ENCODE assay signal across 8 cellular contexts in genomic region chr14:70808402-70809237, GRCh38. TPM values are rescaled to one million over a fixed set of nuclear protein-coding genes. Genes with fewer than 3 reads are reported as not detected.
A peak's percentile ranks its signal among the peaks of the same experiment; 100 is the strongest.
DNase-seq lines count a peak whose midpoint lies in the region; ATAC-seq and TF ChIP-seq lines count a peak whose summit lies in the region.

No MANE protein-coding gene starts in this region.

- H3K36me3 Mint-ChIP-seq in effector memory CD8-positive, alpha-beta T cell (ENCODE audit: insufficient read depth), result peaks cover 12% of the 10 kb centered on the region
- H3K36me3 Mint-ChIP-seq in naive thymus-derived CD8-positive, alpha-beta T cell, result no peaks in the 10 kb centered on the region

- TF ChIP-seq EP300 in transverse colon (IDR thresholded peaks at IDR 0.05; ENCODE audit: low read depth), result no peak

- H3K4me3 ChIP-seq in DOHH2 (ENCODE audit: low read length), result peak overlapping the region; percentile 74
- H3K4me3 ChIP-seq in transverse colon, result peak overlapping the region; percentile 52 to 86 (median 83)

- peak; percentile 18 for TF ChIP-seq POLR2A in transverse colon (IDR thresholded peaks at IDR 0.05)

- H3K27ac ChIP-seq in DOHH2 (ENCODE audit: low read depth, low read length), result no peak overlapping the region
- H3K27ac ChIP-seq in KOPT-K1 (ENCODE audit: low read depth, low read length, poor library complexity, severe bottlenecking), result peak overlapping the region; percentile 63
- peak overlapping the region; percentile 84 to 90 (median 86) for H3K27ac ChIP-seq in transverse colon

- H3K27ac Mint-ChIP-seq in effector memory CD8-positive, alpha-beta T cell, result peak overlapping the region; percentile 47 to 72
- peak overlapping the region in 9 of 10 donors; percentile 63 to 94 (median 91) for H3K27ac Mint-ChIP-seq in naive thymus-derived CD8-positive, alpha-beta T cell

- H3K9me3 ChIP-seq in DOHH2 (ENCODE audit: control insufficient read depth, insufficient read depth, low read length) (no peaks in the 10 kb centered on the region), KOPT-K1 (ENCODE audit: insufficient read depth, low read length, poor library complexity, severe bottlenecking) (no peaks in the 10 kb centered on the region), transverse colon (no peaks in the 10 kb centered on the region)

- POLR2A ChIA-PET in naive thymus-derived CD8-positive, alpha-beta T cell (lab: Charles Lee), result interaction anchor here (0.8 to 2.8 kb wide), 17 partner anchors 9 to 401 kb away, joined by 3 to 11 read pairs (median 4); partner anchors contain the start of genes PCNX1 and TTC9

- in situ Hi-C loops in transverse colon (cut with MboI; ENCODE audit: low pct_ligation_motif_present in 1 of 4, low pct_unique_long_range_greater_than_20kb in 1 of 4, low sequenced_read_pairs in 3 of 4), result loop anchor here in 2 of 4 donors (25.0 kb wide), 1 partner anchor 196 kb away; the partner anchor contains the start of gene MED6 (in 2 of the 2)

- no peak for TF ChIP-seq CTCF in DOHH2 (IDR thresholded peaks at IDR 0.05; ENCODE audit: low read depth, low read length, poor library complexity, severe bottlenecking)
- no peak for TF ChIP-seq CTCF in transverse colon (IDR thresholded peaks at IDR 0.05)

- H3K36me3 ChIP-seq in DOHH2 (ENCODE audit: control insufficient read depth, low read length) (no peaks in the 10 kb centered on the region), KOPT-K1 (ENCODE audit: insufficient read depth, low read length) (no peaks in the 10 kb centered on the region), transverse colon (no peaks in the 10 kb centered on the region)

- H3K27me3 ChIP-seq in DOHH2 (ENCODE audit: control insufficient read depth, low read length) (no peaks in the 10 kb centered on the region), transverse colon (peaks cover 25% of the 10 kb centered on the region)

- no peaks in the 10 kb centered on the region for H3K9me2 ChIP-seq in DOHH2 (replicated peaks; ENCODE audit: control insufficient read depth, low read length)

- H3K9me3 Mint-ChIP-seq in effector memory CD8-positive, alpha-beta T cell, result no peaks in the 10 kb centered on the region
- no peaks in the 10 kb centered on the region for H3K9me3 Mint-ChIP-seq in naive thymus-derived CD8-positive, alpha-beta T cell

- ATAC-seq in GM21786 (IDR thresholded peaks at IDR 0.05; ENCODE audit: unreplicated experiment), result peak; percentile 9
- peak; percentile 26 for ATAC-seq in effector memory CD8-positive, alpha-beta T cell (replicated peaks)
- peak; percentile 10 to 15 for ATAC-seq in naive thymus-derived CD8-positive, alpha-beta T cell

- no peaks in the 10 kb centered on the region for H4K20me1 ChIP-seq in DOHH2 (ENCODE audit: control insufficient read depth, insufficient read depth, low read depth, low read length)

- DNase-seq in activated CD4-positive, alpha-beta T cell treated with anti-CD3 and anti-CD28 coated beads, Interleukin-2, amount 50 U/mL, for 48 hours, result peak; percentile 38 to 48
- peak in 1 of 3 experiments; percentile 10 for DNase-seq in effector memory CD8-positive, alpha-beta T cell
- DNase-seq in naive thymus-derived CD8-positive, alpha-beta T cell, result peak; percentile 18 to 82 (median 42)
- DNase-seq in transverse colon, result peak; percentile 60
- no peak for DNase-seq in AML-193 (lab: John Stamatoyannopoulos, UW)

- H3K4me1 ChIP-seq in DOHH2 (ENCODE audit: control insufficient read depth, low read length) (peaks cover 47% of the 10 kb centered on the region), transverse colon (peaks cover 0 to 20% (median 11%) of the 10 kb centered on the region in 4 donors)

- no peak overlapping the region for H3K4me3 Mint-ChIP-seq in effector memory CD8-positive, alpha-beta T cell
- H3K4me3 Mint-ChIP-seq in naive thymus-derived CD8-positive, alpha-beta T cell, result peak overlapping the region in 9 of 10 donors; percentile 84 to 96 (median 88)

- 1% methylated on average over 72 of the region's 78 CpGs; no CpG with 5 or more reads in 1 of the 2 donors for WGBS in transverse colon (ENCODE audit: low coverage in 1 of 2), 2 donors

- peaks cover 6 to 13% of the 10 kb centered on the region in 2 donors for H3K4me1 Mint-ChIP-seq in effector memory CD8-positive, alpha-beta T cell (ENCODE audit: low read depth in 2 of 2)
- peaks cover 13 to 16% (median 13%) of the 10 kb centered on the region in 4 donors for H3K4me1 Mint-ChIP-seq in naive thymus-derived CD8-positive, alpha-beta T cell

- H3F3A ChIP-seq in DOHH2 (ENCODE audit: control insufficient read depth, insufficient read depth), result no peaks in the 10 kb centered on the region; the same call in 1 of the 2 replicates

- peaks cover 23% of the 10 kb centered on the region for H3K79me2 ChIP-seq in DOHH2 (ENCODE audit: control insufficient read depth, low read length)

- intact Hi-C loops in transverse colon (cut with DNase I; ENCODE audit: low total_unique reads), result no loop called here

- no peaks in the 10 kb centered on the region for H3K27me3 Mint-ChIP-seq in effector memory CD8-positive, alpha-beta T cell
- peaks cover 0 to 6% (median 0%) of the 10 kb centered on the region in 5 donors for H3K27me3 Mint-ChIP-seq in naive thymus-derived CD8-positive, alpha-beta T cell

- H3K4me2 ChIP-seq in DOHH2 (ENCODE audit: low read length), result peak overlapping the region; percentile 86

RNA-seq across cellular contexts. Expression of gene MAP3K9, which starts 0.7 kb away (rescaled TPM):
- total RNA-seq in naive thymus-derived CD8-positive, alpha-beta T cell, result 1 to 10 TPM; 6.8 to 7.8 TPM
- 1 to 10 TPM in 2 of 3 donors, under 1 TPM in 1; 0.52 to 3.6 (median 1.6) TPM for polyA plus RNA-seq in naive thymus-derived CD8-positive, alpha-beta T cell
- total RNA-seq in transverse colon, result 10 to 100 TPM in 1 of 4 donors, 1 to 10 TPM in 3; 5.0 to 12.7 (median 8.3) TPM

Comparison
In these comparisons a context has a peak if more than half of its experiments do, and no peak if none do; other contexts are left out.
1. DNase-seq: peak in activated CD4-positive, alpha-beta T cell treated with anti-CD3 and anti-CD28 coated beads, Interleukin-2, amount 50 U/mL, for 48 hours (2 of 2), naive thymus-derived CD8-positive, alpha-beta T cell (10 of 10) and transverse colon (single experiment); none in AML-193 (0 of 2).
2. H3K4me3 Mint-ChIP-seq: peak in naive thymus-derived CD8-positive, alpha-beta T cell (9 of 10); none in effector memory CD8-positive, alpha-beta T cell (0 of 2).
3. Peak in every context shown above with its lines, with median percentiles within 50 percentile points of each other: ATAC-seq.